ENCODE assay signal across 16 cellular contexts in the genomic region with DNA sequence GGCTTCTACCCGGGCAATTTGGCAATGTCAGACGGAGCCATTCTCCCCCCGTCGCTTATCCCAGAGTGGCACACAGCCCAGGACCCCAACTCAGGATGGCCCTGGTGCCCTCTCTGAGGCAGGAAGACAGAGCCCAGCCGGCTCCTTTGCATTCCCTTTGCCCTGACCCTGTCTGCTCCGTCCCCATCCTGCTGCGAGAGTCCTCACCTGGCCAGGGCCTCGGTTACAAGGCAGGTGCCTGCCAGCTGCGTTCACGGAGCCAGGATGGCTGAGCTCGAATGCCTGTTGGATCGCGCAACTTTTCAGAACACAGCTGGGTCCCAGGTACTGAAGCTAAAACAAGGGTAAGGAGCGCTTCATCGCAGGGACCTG. TPM values are rescaled to one million over a fixed set of nuclear protein-coding genes. Genes with fewer than 3 reads are reported as not detected.
DNase-seq lines count a peak whose midpoint lies in the region; TF ChIP-seq lines count a peak whose summit lies in the region.
"Had no signal": no experiment of that assay in that cellular context is flagged by ENCODE, and none has a peak within 500 bp of the region (broad histone marks: within the 10 kb centered on the region; RNA-seq: fewer than 3 reads in every experiment).

No MANE protein-coding gene starts in this region.

- peak overlapping the region; percentile 42 to 92 (median 86); a peak in 20 of 22 replicates for H3K9ac ChIP-seq in BLaER1 treated with 17β-estradiol and CSF1 and Interleukin-3, amounts not matched to agents 10 nM and 100 nM
- H3K9ac ChIP-seq in MM.1S (ENCODE audit: low read length), result no peak overlapping the region
- H3K9ac ChIP-seq in neuronal stem cell (ENCODE audit: low read depth, low read length, poor library complexity), result no peak overlapping the region

- no peak overlapping the region for H3K18ac ChIP-seq in neuronal stem cell (ENCODE audit: low read length)

- peaks cover 10% of the 10 kb centered on the region for H3K4me1 Mint-ChIP-seq in glutamatergic neuron (ENCODE audit: low read depth, unreplicated experiment)

- H2BK12ac ChIP-seq in neuronal stem cell (ENCODE audit: low read length), result no peak overlapping the region

- no peak overlapping the region for H3K4me3 Mint-ChIP-seq in glutamatergic neuron (ENCODE audit: unreplicated experiment)
- H3K4me3 Mint-ChIP-seq: CD8-positive, alpha-beta T cell; HFFc6 had no signal

- no peak overlapping the region for H3K14ac ChIP-seq in neuronal stem cell (ENCODE audit: low read length)

- H3F3A ChIP-seq in MM.1S (ENCODE audit: insufficient read depth, low read length), result no peaks in the 10 kb centered on the region

- no peak overlapping the region for H2BK5ac ChIP-seq in neuronal stem cell (ENCODE audit: low read length)

- no peaks in the 10 kb centered on the region for H3K9me3 ChIP-seq in BLaER1 treated with 17β-estradiol and CSF1 and Interleukin-3, amounts not matched to agents 10 nM and 100 nM (replicated peaks in 1 of 11)
- H3K9me3 ChIP-seq in MM.1S (replicated peaks; ENCODE audit: insufficient read depth, low read length) (no peaks in the 10 kb centered on the region), neuronal stem cell (replicated peaks in 1 of 2; ENCODE audit: control insufficient read depth in 2 of 2, insufficient read depth in 1 of 2, low read depth in 1 of 2, low read length in 2 of 2) (no peaks in the 10 kb centered on the region)

- no peaks in the 10 kb centered on the region for H4K20me1 ChIP-seq in BLaER1 treated with 17β-estradiol and CSF1 and Interleukin-3, amounts not matched to agents 10 nM and 100 nM
- no peaks in the 10 kb centered on the region for H4K20me1 ChIP-seq in MM.1S (ENCODE audit: insufficient read depth, low read length)

- H2BK15ac ChIP-seq in neuronal stem cell (ENCODE audit: low read length), result no peak overlapping the region

- no peak overlapping the region for H3K27ac Mint-ChIP-seq in glutamatergic neuron (ENCODE audit: unreplicated experiment)
- H3K27ac Mint-ChIP-seq: CD8-positive, alpha-beta T cell; HFFc6 had no signal

- peaks cover 5% of the 10 kb centered on the region for H3K36me3 Mint-ChIP-seq in glutamatergic neuron (ENCODE audit: unreplicated experiment)
- H3K36me3 Mint-ChIP-seq: CD8-positive, alpha-beta T cell had no signal

- H4K91ac ChIP-seq in neuronal stem cell (ENCODE audit: low read depth, low read length, poor library complexity), result no peak overlapping the region

- H2AFZ ChIP-seq in MM.1S (ENCODE audit: low read length) (no peak overlapping the region), neuronal stem cell (ENCODE audit: low read length) (no peak overlapping the region)
- H2AFZ ChIP-seq: PC-9 had no signal

- H2AK5ac ChIP-seq in neuronal stem cell (ENCODE audit: low read depth, low read length), result peak overlapping the region; percentile 15

- no peak overlapping the region for H2BK120ac ChIP-seq in neuronal stem cell (ENCODE audit: low read depth, low read length)

- no peaks in the 10 kb centered on the region for H3K79me2 ChIP-seq in MM.1S (ENCODE audit: low read length)

- H3K27me3 Mint-ChIP-seq in glutamatergic neuron (ENCODE audit: unreplicated experiment), result no peaks in the 10 kb centered on the region

- no CpG with 5 or more reads among the region's 15 CpGs for WGBS in neuronal stem cell (ENCODE audit: extremely low coverage in 2 of 2, insufficient read length in 2 of 2, insufficient replicate concordance in 1 of 2), 2 donors

- DNase-seq in MM.1S (no peak), glutamatergic neuron (peak; percentile 8), neuronal stem cell (ENCODE audit: low spot score) (no peak), NCI-H1417 (lab: John Stamatoyannopoulos, UW) (no peak), NCI-H345 treated with DMSO at 0.1 percent for 48 hours (lab: John Stamatoyannopoulos, UW; ENCODE audit: unreplicated experiment) (no peak), NCI-H146 (lab: John Stamatoyannopoulos, UW) (no peak), DMS153 treated with DMSO at 0.1 percent for 48 hours (lab: John Stamatoyannopoulos, UW; ENCODE audit: unreplicated experiment) (no peak)
- DNase-seq: CD8-positive, alpha-beta T cell; HFFc6; NCI-H1417 treated with DMSO at 0.1 percent for 48 hours; NCI-H2081; NCI-H226; PC-9 had no signal

- H3K4ac ChIP-seq in neuronal stem cell (ENCODE audit: low read length), result no peak overlapping the region

- TF ChIP-seq CTCF in MM.1S (IDR thresholded peaks at IDR 0.05; ENCODE audit: low read length) (no peak), glutamatergic neuron (IDR thresholded peaks at IDR 0.05; ENCODE audit: partially characterized antibody, unreplicated experiment) (no peak)

- H3K27ac ChIP-seq in BLaER1 treated with 17β-estradiol and CSF1 and Interleukin-3, amounts not matched to agents 10 nM and 100 nM, result peak overlapping the region in 10 of 11 experiments; percentile 51 to 99 (median 96); a peak in 20 of 22 replicates
- H3K27ac ChIP-seq in MM.1S (ENCODE audit: low read length), result no peak overlapping the region
- H3K27ac ChIP-seq in neuronal stem cell (replicated peaks; ENCODE audit: low read length), result no peak overlapping the region
- H3K27ac ChIP-seq: PC-9 had no signal

- H3K9me2 ChIP-seq in MM.1S (replicated peaks; ENCODE audit: insufficient read depth, low read length), result no peaks in the 10 kb centered on the region

- no peak overlapping the region for H3K23ac ChIP-seq in neuronal stem cell (ENCODE audit: low read depth, low read length, poor library complexity)

- no peak overlapping the region for H4K8ac ChIP-seq in neuronal stem cell (ENCODE audit: low read depth, low read length)

- H3K36me3 ChIP-seq in BLaER1 treated with 17β-estradiol and CSF1 and Interleukin-3, amounts not matched to agents 10 nM and 100 nM, result peaks cover 0 to 6% (median 0%) of the 10 kb centered on the region in 11 experiments; a peak in 1 of 22 replicates
- H3K36me3 ChIP-seq in MM.1S (replicated peaks; ENCODE audit: insufficient read depth, low read length), result no peaks in the 10 kb centered on the region
- no peaks in the 10 kb centered on the region for H3K36me3 ChIP-seq in neuronal stem cell (replicated peaks in 1 of 2; ENCODE audit: control insufficient read depth in 2 of 2, insufficient read depth in 2 of 2, low read length in 2 of 2)

- peak overlapping the region; percentile 90 to 99 (median 99) for H3K4me2 ChIP-seq in BLaER1 treated with 17β-estradiol and CSF1 and Interleukin-3, amounts not matched to agents 10 nM and 100 nM
- peak overlapping the region; percentile 28; the same call in 1 of the 2 replicates for H3K4me2 ChIP-seq in MM.1S (ENCODE audit: low read depth, low read length)
- H3K4me2 ChIP-seq in neuronal stem cell (ENCODE audit: insufficient read depth, low read length, poor library complexity, severe bottlenecking), result no peak overlapping the region
- H3K4me2 ChIP-seq: PC-9 had no signal

- peaks cover 3% of the 10 kb centered on the region for H3K9me3 Mint-ChIP-seq in glutamatergic neuron (ENCODE audit: unreplicated experiment)
- H3K9me3 Mint-ChIP-seq: CD8-positive, alpha-beta T cell; HFFc6 had no signal

- peaks cover 0 to 18% (median 0%) of the 10 kb centered on the region in 11 experiments; a peak in 2 of 22 replicates for H3K27me3 ChIP-seq in BLaER1 treated with 17β-estradiol and CSF1 and Interleukin-3, amounts not matched to agents 10 nM and 100 nM
- H3K27me3 ChIP-seq in MM.1S (replicated peaks; ENCODE audit: insufficient read depth, low read length) (peaks cover 94% of the 10 kb centered on the region), neuronal stem cell (ENCODE audit: control insufficient read depth in 3 of 3, insufficient read depth in 3 of 3, low read depth in 1 of 3, low read length in 3 of 3) (peaks cover 0 to 19% (median 1%) of the 10 kb centered on the region in 3 experiments)

- H3K4me1 ChIP-seq in BLaER1 treated with 17β-estradiol and CSF1 and Interleukin-3, amounts not matched to agents 10 nM and 100 nM, result peaks cover 91 to 99% (median 97%) of the 10 kb centered on the region in 10 experiments
- H3K4me1 ChIP-seq in MM.1S (ENCODE audit: low read length) (no peaks in the 10 kb centered on the region), neuronal stem cell (ENCODE audit: control insufficient read depth in 2 of 2, insufficient read depth in 1 of 2, low read depth in 1 of 2, low read length in 2 of 2) (peaks cover 10 to 39% of the 10 kb centered on the region in 2 donors)

- peak overlapping the region; percentile 28 to 67 (median 58); a peak in 19 of 20 replicates for H3K4me3 ChIP-seq in BLaER1 treated with 17β-estradiol and CSF1 and Interleukin-3, amounts not matched to agents 10 nM and 100 nM
- H3K4me3 ChIP-seq in MM.1S (ENCODE audit: low read length), result no peak overlapping the region
- H3K4me3 ChIP-seq in neuronal stem cell (ENCODE audit: low read length in 2 of 2), result no peak overlapping the region
- H3K4me3 ChIP-seq: PC-9 had no signal

- H3K79me1 ChIP-seq in neuronal stem cell (ENCODE audit: low read depth, low read length), result no peaks in the 10 kb centered on the region

RNA-seq across cellular contexts. Expression of a gene that starts 18.6 kb away (rescaled TPM):
- total RNA-seq in glutamatergic neuron (ENCODE audit: unreplicated experiment), result 14.6 TPM
- polyA plus RNA-seq in neuronal stem cell (2013, experiment 1 of 2), result 0.03 TPM
- 0.03 TPM for polyA plus RNA-seq in neuronal stem cell (2013, experiment 2 of 2)
- total RNA-seq: A673; CD8-positive, alpha-beta T cell; H4; HFFc6; PC-9 had no signal

Comparison
In these comparisons a context has a peak if more than half of its experiments do, and no peak if none do; other contexts are left out.
1. H3K27ac ChIP-seq: peak in BLaER1 treated with 17β-estradiol and CSF1 and Interleukin-3, amounts not matched to agents 10 nM and 100 nM (10 of 11); none in MM.1S (single experiment) and neuronal stem cell (single experiment).
2. H3K4me3 ChIP-seq: peak in BLaER1 treated with 17β-estradiol and CSF1 and Interleukin-3, amounts not matched to agents 10 nM and 100 nM (10 of 10); none in MM.1S (single experiment) and neuronal stem cell (0 of 2).
3. H3K9ac ChIP-seq: peak in BLaER1 treated with 17β-estradiol and CSF1 and Interleukin-3, amounts not matched to agents 10 nM and 100 nM (11 of 11); none in MM.1S (single experiment) and neuronal stem cell (single experiment).